In the genomic region with DNA sequence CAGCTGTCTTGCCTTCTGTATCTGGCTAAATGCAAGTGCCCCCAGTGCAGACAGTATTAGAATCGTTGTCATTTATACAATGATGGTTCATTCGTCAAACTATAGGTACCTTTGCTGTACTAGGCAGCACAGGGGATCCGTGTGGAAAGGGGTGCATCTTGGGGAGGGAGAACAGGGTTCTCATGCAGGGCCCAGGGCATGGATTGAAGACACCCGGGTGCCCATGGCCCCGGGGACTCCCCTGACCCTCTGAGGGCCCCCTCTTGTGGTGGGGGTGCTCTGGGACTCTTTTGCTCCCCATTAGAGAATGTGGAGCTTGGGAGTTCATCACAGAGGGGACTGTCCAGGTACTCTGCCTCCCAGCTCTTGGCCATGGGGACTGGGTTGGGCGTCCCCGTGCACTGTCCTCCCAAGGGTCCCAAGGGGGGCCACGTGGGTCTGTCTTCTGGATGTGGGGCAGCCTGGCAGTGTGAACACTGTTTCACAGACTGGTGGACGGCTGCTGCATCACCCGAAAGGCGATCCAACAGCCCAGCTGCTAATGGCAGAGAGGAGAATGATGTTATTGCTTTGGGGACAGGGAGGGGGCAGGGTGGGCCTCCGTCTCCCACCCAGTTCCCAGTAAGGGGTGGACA, we compare ENCODE assay signal across 20 cellular contexts. TPM values are rescaled to one million over a fixed set of nuclear protein-coding genes. Genes with fewer than 3 reads are reported as not detected.
A peak's percentile ranks its signal among the peaks of the same experiment; 100 is the strongest.
DNase-seq lines count a peak whose midpoint lies in the region; ATAC-seq and TF ChIP-seq lines count a peak whose summit lies in the region.
"Had no signal": no experiment of that assay in that cellular context is flagged by ENCODE, and none has a peak within 500 bp of the region (broad histone marks: within the 10 kb centered on the region; RNA-seq: fewer than 3 reads in every experiment).

No MANE protein-coding gene starts in this region.

- no peaks in the 10 kb centered on the region for H4K20me1 ChIP-seq in Loucy (ENCODE audit: insufficient read depth, low read length, poor library complexity, severe bottlenecking)

- H3K27me3 ChIP-seq in right atrium auricular region (no peaks in the 10 kb centered on the region), Loucy (ENCODE audit: insufficient read depth, low read length, poor library complexity, severe bottlenecking) (no peaks in the 10 kb centered on the region), right cardiac atrium (ENCODE audit: control insufficient read depth, insufficient read depth) (no peaks in the 10 kb centered on the region), psoas muscle (ENCODE audit: insufficient read depth in 3 of 3, low read length in 2 of 3) (no peaks in the 10 kb centered on the region)

- WGBS in right cardiac atrium = 83% methylated on average over 12 of the region's 12 CpGs
- WGBS in psoas muscle, 3 donors = 67 to 73% (median 72%) methylated on average over 10 to 12 of the region's 12 CpGs

- ATAC-seq in Right ventricle myocardium superior (ENCODE audit: poor library complexity) = no peak
- no peak for ATAC-seq in right cardiac atrium
- no peak for ATAC-seq in psoas muscle
- ATAC-seq in HG03025 (IDR thresholded peaks at IDR 0.05; ENCODE audit: low FRiP score, unreplicated experiment) = no peak
- ATAC-seq: GM12878, GM23338 had no signal

- H3K4me2 ChIP-seq in Loucy (ENCODE audit: low read depth, low read length, poor library complexity, severe bottlenecking) = peak overlapping the region; percentile 12
- H3K4me2 ChIP-seq: GM23338 had no signal

- H3K9ac ChIP-seq in Loucy (ENCODE audit: low read depth, low read length, poor library complexity, severe bottlenecking) = no peak overlapping the region

- no peaks in the 10 kb centered on the region for H3K9me2 ChIP-seq in Loucy (replicated peaks; ENCODE audit: low read depth, low read length)

- H3F3A ChIP-seq in Loucy (ENCODE audit: low read depth) = no peaks in the 10 kb centered on the region

- H3K36me3 ChIP-seq in right atrium auricular region (no peaks in the 10 kb centered on the region), Loucy (ENCODE audit: insufficient read depth, low read length) (no peaks in the 10 kb centered on the region), psoas muscle (ENCODE audit: insufficient read depth in 1 of 2, low read depth in 1 of 2) (no peaks in the 10 kb centered on the region)

- H3K27ac ChIP-seq in right atrium auricular region = no peak overlapping the region
- no peak overlapping the region for H3K27ac ChIP-seq in right cardiac atrium (ENCODE audit: low read length)
- H3K27ac ChIP-seq in psoas muscle = no peak overlapping the region
- H3K27ac ChIP-seq: SK-N-MC had no signal

- H3K79me2 ChIP-seq in Loucy (ENCODE audit: insufficient read depth, low read length) = no peaks in the 10 kb centered on the region

- no peak overlapping the region for H2AFZ ChIP-seq in Loucy (ENCODE audit: low read length)
- H2AFZ ChIP-seq: GM23338 had no signal

- TF ChIP-seq CTCF in right atrium auricular region (IDR thresholded peaks at IDR 0.05) = no peak
- TF ChIP-seq CTCF in Loucy (conservative IDR thresholded peaks at IDR 0.05; ENCODE audit: low read length) = no peak
- TF ChIP-seq CTCF in psoas muscle (IDR thresholded peaks at IDR 0.05) = no peak

- intact Hi-C loops in Right ventricle myocardium superior (cut with DNase I) = no loop called here
- intact Hi-C loops in right cardiac atrium (cut with DNase I) = no loop called here
- intact Hi-C loops in psoas muscle (cut with DNase I) = no loop called here

- DNase-seq in Right ventricle myocardium superior (peak; percentile 30), right atrium auricular region (ENCODE audit: low spot score) (no peak), right cardiac atrium (peak; percentile 3 to 28 (median 16)), psoas muscle (peak; percentile 7 to 27), HCEC 1CT (no peak), cerebellum (ENCODE audit: low spot score) (no peak)
- DNase-seq: Caco-2; CD4-positive, CD25-positive, alpha-beta regulatory T cell; DND-41; Karpas-422; NCI-H1694; NCI-H2081; NCI-H446; NCI-H526 treated with DMSO at 0.1 percent for 48 hours; SHP77 treated with DMSO at 0.1 percent for 48 hours had no signal

- H3K4me1 ChIP-seq in right atrium auricular region = peaks cover 0 to 17% of the 10 kb centered on the region in 2 donors
- peaks cover 25% of the 10 kb centered on the region for H3K4me1 ChIP-seq in Loucy (ENCODE audit: insufficient read depth, low read length, poor library complexity, severe bottlenecking)
- no peaks in the 10 kb centered on the region for H3K4me1 ChIP-seq in right cardiac atrium (ENCODE audit: control insufficient read depth, insufficient read depth, low read length)
- peaks cover 13% of the 10 kb centered on the region for H3K4me1 ChIP-seq in psoas muscle
- H3K4me1 ChIP-seq: Caco-2 had no signal

- H3K4me3 ChIP-seq in right atrium auricular region = no peak overlapping the region
- H3K4me3 ChIP-seq in Loucy (ENCODE audit: low read length, poor library complexity, severe bottlenecking) = no peak overlapping the region
- no peak overlapping the region for H3K4me3 ChIP-seq in right cardiac atrium (ENCODE audit: low read length)
- no peak overlapping the region for H3K4me3 ChIP-seq in psoas muscle
- H3K4me3 ChIP-seq: GM12878, GM23338, SK-N-MC had no signal

- H3K9me3 ChIP-seq in right atrium auricular region = no peaks in the 10 kb centered on the region
- H3K9me3 ChIP-seq in Loucy (ENCODE audit: insufficient read depth, low read depth, low read length) = no peaks in the 10 kb centered on the region
- no peaks in the 10 kb centered on the region for H3K9me3 ChIP-seq in right cardiac atrium (ENCODE audit: control insufficient read depth, low read length)
- H3K9me3 ChIP-seq in psoas muscle = no peaks in the 10 kb centered on the region
- H3K9me3 ChIP-seq: Caco-2 had no signal

RNA-seq across cellular contexts. Expression of a gene that starts 36.9 kb away (rescaled TPM):
- total RNA-seq in Right ventricle myocardium superior (89.0 TPM), right atrium auricular region (10 to 100 TPM; 34.5 to 50.8 TPM), right cardiac atrium (10 to 100 TPM; 48.1 to 72.3 (median 61.7) TPM), psoas muscle (100 to 1,000 TPM in 3 of 4 donors, 10 to 100 TPM in 1; 84.3 to 192 (median 147) TPM), cerebellum (5.7 TPM)
- polyA plus RNA-seq in right cardiac atrium (66.0 TPM), psoas muscle (100 to 1,000 TPM in 1 of 3 donors, 10 to 100 TPM in 2; 37.7 to 156 (median 76.4) TPM)

Comparison
In these comparisons a context has a peak if more than half of its experiments do, and no peak if none do; other contexts are left out.
1. DNase-seq: peak in Right ventricle myocardium superior (single experiment), right cardiac atrium (3 of 3) and psoas muscle (2 of 2); none in right atrium auricular region (single experiment), HCEC 1CT (single experiment) and cerebellum (single experiment).